ENCODE assay signal across 18 cellular contexts in the genomic region with DNA sequence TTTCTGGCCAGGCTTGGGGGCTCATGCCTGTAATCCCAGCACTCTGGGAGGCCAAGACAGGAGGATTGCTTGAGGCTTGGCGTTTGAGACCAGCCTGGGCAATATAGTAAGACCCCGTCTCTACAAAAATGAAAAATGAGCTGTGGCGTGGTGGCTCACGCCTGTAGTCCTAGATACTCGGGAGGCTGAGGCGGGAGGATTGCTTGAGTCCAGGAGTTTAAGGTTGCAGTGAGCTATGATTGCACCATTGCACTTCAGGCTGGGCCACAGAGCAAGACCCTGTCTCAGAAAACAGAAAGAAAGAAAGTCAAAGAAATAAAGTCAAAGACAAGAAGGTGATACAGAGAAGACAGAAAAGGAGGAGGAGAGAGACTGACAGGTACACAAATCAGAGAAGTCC. TPM values are rescaled to one million over a fixed set of nuclear protein-coding genes. Genes with fewer than 3 reads are reported as not detected.
DNase-seq lines count a peak whose midpoint lies in the region; ATAC-seq and TF ChIP-seq lines count a peak whose summit lies in the region.
"Had no signal": no experiment of that assay in that cellular context is flagged by ENCODE, and none has a peak within 500 bp of the region (broad histone marks: within the 10 kb centered on the region; RNA-seq: fewer than 3 reads in every experiment).

No MANE protein-coding gene starts in this region.

- H3K36me3 ChIP-seq in HEK293 (ENCODE audit: control insufficient read depth in 2 of 2, insufficient read depth in 1 of 2, low read length in 2 of 2): no peaks in the 10 kb centered on the region
- no peaks in the 10 kb centered on the region for H3K36me3 ChIP-seq in neural progenitor cell

- peak; percentile 4 for DNase-seq in epidermal melanocyte (ENCODE audit: insufficient read length, low spot score)
- DNase-seq in neural progenitor cell (ENCODE audit: low spot score): no peak
- DNase-seq in effector CD4-positive, alpha-beta T cell: no peak
- no peak for DNase-seq in activated naive CD4-positive, alpha-beta T cell treated with anti-CD3 and anti-CD28 coated beads for 36 hours
- DNase-seq: AML-193; Caco-2; CD4-positive, alpha-beta T cell; DND-41; EL; GM23248; HCEC 1CT; HFFc6; IMR-90 had no signal

- POLR2A ChIA-PET in HEK293 (lab: Yijun Ruan, JAX): interaction anchor here (1.4 kb wide), 1 partner anchor 9 kb away, joined by 6 read pairs; no protein-coding TSS in a partner anchor

- H3K4me1 ChIP-seq in HEK293 (ENCODE audit: control insufficient read depth, insufficient read depth, low read length) (no peaks in the 10 kb centered on the region), neural progenitor cell (peaks cover 4% of the 10 kb centered on the region)
- H3K4me1 ChIP-seq: Caco-2 had no signal

- intact Hi-C loops in activated naive CD4-positive, alpha-beta T cell treated with anti-CD3 and anti-CD28 coated beads for 36 hours (cut with micrococcal nuclease): no loop called here

- peaks cover 17% of the 10 kb centered on the region for H3K27me3 Mint-ChIP-seq in neural progenitor cell (ENCODE audit: insufficient read depth, low read depth)
- H3K27me3 Mint-ChIP-seq in activated naive CD4-positive, alpha-beta T cell treated with anti-CD3 and anti-CD28 coated beads for 36 hours (ENCODE audit: low read depth): peaks cover 25% of the 10 kb centered on the region

- CTCF ChIA-PET in HEK293 (lab: Yijun Ruan, JAX): interaction anchor here (0.6 to 1.3 kb wide), 5 partner anchors 15 to 196 kb away, joined by 3 to 4 read pairs (median 3); no protein-coding TSS in a partner anchor
- CTCF ChIA-PET in activated naive CD4-positive, alpha-beta T cell treated with anti-CD3 and anti-CD28 coated beads for 36 hours (lab: Charles Lee): no interaction called here

- H3K27ac ChIP-seq in HEK293 (ENCODE audit: extremely low read depth, low read depth, low read length) (no peak overlapping the region), neural progenitor cell (no peak overlapping the region)
- H3K27ac ChIP-seq: GM23248 had no signal

- H3K4me2 ChIP-seq in neural progenitor cell: no peak overlapping the region

- no peaks in the 10 kb centered on the region for H3K36me3 Mint-ChIP-seq in neural progenitor cell
- no peaks in the 10 kb centered on the region for H3K36me3 Mint-ChIP-seq in activated naive CD4-positive, alpha-beta T cell treated with anti-CD3 and anti-CD28 coated beads for 36 hours (ENCODE audit: low read depth)

- H3K9me3 ChIP-seq in HEK293 (ENCODE audit: control insufficient read depth, insufficient read depth, low read depth, low read length) (no peaks in the 10 kb centered on the region), neural progenitor cell (ENCODE audit: low read depth) (no peaks in the 10 kb centered on the region)
- H3K9me3 ChIP-seq: Caco-2 had no signal

- H3K27me3 ChIP-seq in neural progenitor cell: peaks cover 77% of the 10 kb centered on the region

- H2AFZ ChIP-seq in neural progenitor cell (replicated peaks): no peak overlapping the region
- H2AFZ ChIP-seq: GM23248 had no signal

- H4K20me1 ChIP-seq in neural progenitor cell (ENCODE audit: low read depth): no peaks in the 10 kb centered on the region

- no peak overlapping the region for H3K9ac ChIP-seq in neural progenitor cell
- H3K9ac ChIP-seq: GM23248 had no signal

- TF ChIP-seq CTCF in HEK293 (tag by site-specific recombination; IDR thresholded peaks at IDR 0.05) (no peak), neural progenitor cell (IDR thresholded peaks at IDR 0.05) (no peak)

- peak overlapping the region; percentile 0 for H3K27ac Mint-ChIP-seq in neural progenitor cell
- no peak overlapping the region for H3K27ac Mint-ChIP-seq in activated naive CD4-positive, alpha-beta T cell treated with anti-CD3 and anti-CD28 coated beads for 36 hours
- H3K27ac Mint-ChIP-seq: CD4-positive, alpha-beta T cell; HFFc6 had no signal

- H3K79me2 ChIP-seq in neural progenitor cell (ENCODE audit: low read depth): no peaks in the 10 kb centered on the region

- H3F3A ChIP-seq in neural progenitor cell (ENCODE audit: low read depth): no peaks in the 10 kb centered on the region

- H3K9me3 Mint-ChIP-seq in neural progenitor cell: no peaks in the 10 kb centered on the region
- H3K9me3 Mint-ChIP-seq in activated naive CD4-positive, alpha-beta T cell treated with anti-CD3 and anti-CD28 coated beads for 36 hours: no peaks in the 10 kb centered on the region
- H3K9me3 Mint-ChIP-seq: CD4-positive, alpha-beta T cell; HFFc6 had no signal

- H3K4me1 Mint-ChIP-seq in neural progenitor cell: peaks cover 21% of the 10 kb centered on the region
- peaks cover 8% of the 10 kb centered on the region for H3K4me1 Mint-ChIP-seq in activated naive CD4-positive, alpha-beta T cell treated with anti-CD3 and anti-CD28 coated beads for 36 hours (ENCODE audit: low read depth)

- no peak for ATAC-seq in GM21423 (IDR thresholded peaks at IDR 0.05; ENCODE audit: unreplicated experiment)
- ATAC-seq: GM12878, K562 had no signal

- H3K4me3 Mint-ChIP-seq in neural progenitor cell: no peak overlapping the region
- no peak overlapping the region for H3K4me3 Mint-ChIP-seq in activated naive CD4-positive, alpha-beta T cell treated with anti-CD3 and anti-CD28 coated beads for 36 hours
- H3K4me3 Mint-ChIP-seq: CD4-positive, alpha-beta T cell; HFFc6 had no signal

- H3K4me3 ChIP-seq in HEK293 (ENCODE audit: low read depth, low read length) (no peak overlapping the region), neural progenitor cell (no peak overlapping the region)
- H3K4me3 ChIP-seq: GM12878, GM23248, K562 had no signal

TF ChIP-seq in HEK293, 187 proteins besides CTCF, POLR2A, EP300 and RAD21:
- TF ChIP-seq EGR2 (tag by site-specific recombination; IDR thresholded peaks at IDR 0.05; ENCODE audit: low read depth) (no peak), ZNF121 (tag by site-specific recombination; IDR thresholded peaks at IDR 0.05) (peak; percentile 94)

RNA-seq across cellular contexts. Expression of a gene that starts 2.5 kb away (rescaled TPM):
- total RNA-seq in neural progenitor cell (ENCODE audit: low replicate concordance): 1.0 TPM in 1 of 2 replicates, not detected in the other
- total RNA-seq in activated naive CD4-positive, alpha-beta T cell treated with anti-CD3 and anti-CD28 coated beads for 36 hours: not detected
- total RNA-seq: CD4-positive, alpha-beta T cell; G401; GM12878; GM23248; HFFc6; IMR-90; K562 had no signal

RNA-seq across cellular contexts. Expression of a gene that starts 26.2 kb away (rescaled TPM):
- total RNA-seq in neural progenitor cell (ENCODE audit: low replicate concordance): 0.02 and 0.37 TPM in 2 replicates
- not detected for total RNA-seq in activated naive CD4-positive, alpha-beta T cell treated with anti-CD3 and anti-CD28 coated beads for 36 hours
- total RNA-seq: CD4-positive, alpha-beta T cell; GM12878; IMR-90 had no signal
